In the genomic region with DNA sequence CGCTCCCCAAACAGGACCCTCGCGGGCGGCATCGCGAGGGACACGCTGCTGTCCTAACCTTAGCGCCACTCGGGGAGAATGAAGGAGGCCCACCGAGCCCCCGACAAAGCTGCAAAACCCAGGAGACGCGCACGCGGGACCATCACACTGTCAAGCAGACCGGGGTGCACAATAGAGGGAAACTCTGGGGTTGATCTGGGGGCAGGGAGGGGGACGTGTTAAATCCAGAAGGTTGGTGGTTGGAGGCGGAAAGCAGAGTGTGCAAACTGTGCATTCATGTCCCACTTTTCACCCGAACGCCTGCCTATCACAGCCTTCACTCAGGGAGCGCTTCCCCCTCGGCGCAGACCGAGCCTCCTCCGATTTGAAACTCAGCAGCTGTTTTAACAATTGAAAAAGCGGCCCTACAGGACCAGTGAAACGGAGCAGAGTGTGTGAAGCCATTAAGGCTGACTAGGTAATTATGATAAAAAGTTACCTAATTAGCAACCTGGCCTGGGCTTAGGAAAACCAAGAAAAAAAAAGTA, we compare ENCODE assay signal across 8 cellular contexts. TPM values are rescaled to one million over a fixed set of nuclear protein-coding genes. Genes with fewer than 3 reads are reported as not detected.
DNase-seq lines count a peak whose midpoint lies in the region; ATAC-seq and TF ChIP-seq lines count a peak whose summit lies in the region.

No MANE protein-coding gene starts in this region.

- H3K27ac Mint-ChIP-seq in CD8-positive, alpha-beta T cell: no peak overlapping the region

- no peaks in the 10 kb centered on the region for H3K9me3 ChIP-seq in CD8-positive, alpha-beta T cell (ENCODE audit: low read length)
- H3K9me3 ChIP-seq in duodenal mucosa (ENCODE audit: control insufficient read depth in 1 of 2, low read length in 2 of 2) (no peaks in the 10 kb centered on the region), mucosa of rectum (ENCODE audit: control insufficient read depth in 2 of 2, low read length in 2 of 2) (no peaks in the 10 kb centered on the region), vagina (no peaks in the 10 kb centered on the region)

- POLR2A ChIA-PET in CD8-positive, alpha-beta T cell (lab: Charles Lee): no interaction called here

- TF ChIP-seq POLR2A in vagina (IDR thresholded peaks at IDR 0.05): no peak

- H3K27ac ChIP-seq in CD8-positive, alpha-beta T cell (ENCODE audit: low read depth, low read length): no peak overlapping the region
- no peak overlapping the region for H3K27ac ChIP-seq in duodenal mucosa (ENCODE audit: low read depth, low read length)
- H3K27ac ChIP-seq in mucosa of rectum (ENCODE audit: low read depth in 2 of 2, low read length in 2 of 2): peak overlapping the region; percentile 68 to 77
- peak overlapping the region; percentile 44 for H3K27ac ChIP-seq in vagina

- peak in 2 of 7 experiments; percentile 21 to 53 for DNase-seq in CD8-positive, alpha-beta T cell
- peak; percentile 66 for DNase-seq in NCI-H1105 treated with DMSO at 0.1 percent for 48 hours (lab: John Stamatoyannopoulos, UW)
- DNase-seq in vagina (ENCODE audit: extremely low spot score in 2 of 2): no peak
- no peak for DNase-seq in ecto neural progenitor cell (ENCODE audit: low spot score)
- DNase-seq in T1000 (lab: John Stamatoyannopoulos, UW): no peak
- DNase-seq in UCSD-AML1 (lab: John Stamatoyannopoulos, UW; ENCODE audit: unreplicated experiment): no peak

- H3K4me1 ChIP-seq in CD8-positive, alpha-beta T cell (ENCODE audit: insufficient read depth, low read length): peaks cover 7% of the 10 kb centered on the region
- peaks cover 13 to 15% of the 10 kb centered on the region in 2 donors for H3K4me1 ChIP-seq in duodenal mucosa (ENCODE audit: control insufficient read depth in 1 of 2, insufficient read depth in 2 of 2, low read length in 2 of 2)
- peaks cover 8 to 32% of the 10 kb centered on the region in 2 donors for H3K4me1 ChIP-seq in mucosa of rectum (ENCODE audit: control insufficient read depth in 2 of 2, insufficient read depth in 2 of 2, low read length in 2 of 2)
- H3K4me1 ChIP-seq in vagina: peaks cover 6% of the 10 kb centered on the region

- no peaks in the 10 kb centered on the region for H3K36me3 Mint-ChIP-seq in CD8-positive, alpha-beta T cell

- intact Hi-C loops in CD8-positive, alpha-beta T cell (cut with DNase I, micrococcal nuclease): loop anchor here in 1 of 2 experiments (5.0 kb wide), 1 partner anchor 151 kb away; a partner anchor contains a TSS
- intact Hi-C loops in vagina (cut with DNase I): no loop called here

- CTCF ChIA-PET in CD8-positive, alpha-beta T cell (lab: Charles Lee): interaction anchor here (1.0 kb wide), 1 partner anchor 149 kb away, joined by 3 read pairs; no protein-coding TSS in a partner anchor

- H3K4me3 Mint-ChIP-seq in CD8-positive, alpha-beta T cell: peak overlapping the region; percentile 87

- peaks cover 17% of the 10 kb centered on the region for H3K27me3 ChIP-seq in CD8-positive, alpha-beta T cell (ENCODE audit: insufficient read depth, low read length)
- H3K27me3 ChIP-seq in duodenal mucosa (ENCODE audit: control insufficient read depth in 1 of 2, insufficient read depth in 2 of 2, low read length in 2 of 2): peaks cover 37 to 49% of the 10 kb centered on the region in 2 donors
- peaks cover 4 to 9% of the 10 kb centered on the region in 2 donors for H3K27me3 ChIP-seq in mucosa of rectum (ENCODE audit: control insufficient read depth in 2 of 2, insufficient read depth in 2 of 2, low read length in 2 of 2)
- H3K27me3 ChIP-seq in vagina: no peaks in the 10 kb centered on the region

- H3K27me3 Mint-ChIP-seq in CD8-positive, alpha-beta T cell (ENCODE audit: low read depth): peaks cover 47% of the 10 kb centered on the region

- H3K36me3 ChIP-seq in CD8-positive, alpha-beta T cell (ENCODE audit: insufficient read depth, low read length): no peaks in the 10 kb centered on the region
- H3K36me3 ChIP-seq in duodenal mucosa (ENCODE audit: control insufficient read depth in 1 of 2, insufficient read depth in 2 of 2, low read length in 2 of 2): no peaks in the 10 kb centered on the region
- no peaks in the 10 kb centered on the region for H3K36me3 ChIP-seq in mucosa of rectum (ENCODE audit: control insufficient read depth in 2 of 2, insufficient read depth in 2 of 2, low read length in 2 of 2)
- H3K36me3 ChIP-seq in vagina: no peaks in the 10 kb centered on the region

- no peak for ATAC-seq in CD8-positive, alpha-beta T cell

- H3K9ac ChIP-seq in duodenal mucosa (ENCODE audit: low read depth in 1 of 2, low read length in 2 of 2) (no peak overlapping the region), mucosa of rectum (ENCODE audit: low read depth in 1 of 2, low read length in 2 of 2) (peak overlapping the region; percentile 50 to 69)

- H3K4me1 Mint-ChIP-seq in CD8-positive, alpha-beta T cell (ENCODE audit: low read depth): peaks cover 20% of the 10 kb centered on the region

- no peaks in the 10 kb centered on the region for H3K9me3 Mint-ChIP-seq in CD8-positive, alpha-beta T cell

- H3K4me3 ChIP-seq in CD8-positive, alpha-beta T cell (ENCODE audit: low read depth, low read length): peak overlapping the region; percentile 59
- H3K4me3 ChIP-seq in duodenal mucosa (ENCODE audit: low read depth in 1 of 2, low read length in 2 of 2) (peak overlapping the region; percentile 60 to 61), mucosa of rectum (ENCODE audit: low read length in 2 of 2) (peak overlapping the region; percentile 75 to 76), vagina (peak overlapping the region; percentile 41 to 72)

- no peak for TF ChIP-seq CTCF in CD8-positive, alpha-beta T cell (IDR thresholded peaks at IDR 0.05)
- TF ChIP-seq CTCF in vagina (IDR thresholded peaks at IDR 0.05): no peak

RNA-seq across cellular contexts. Expression of a gene that starts 0.6 kb away (rescaled TPM):
- total RNA-seq in CD8-positive, alpha-beta T cell: not detected
- 4.9 TPM for total RNA-seq in vagina

Comparison
In these comparisons a context has a peak if more than half of its experiments do, and no peak if none do; other contexts are left out.
1. H3K27ac ChIP-seq: peak in mucosa of rectum (2 of 2) and vagina (single experiment); none in CD8-positive, alpha-beta T cell (single experiment) and duodenal mucosa (single experiment).
2. H3K9ac ChIP-seq: peak in mucosa of rectum (2 of 2); none in duodenal mucosa (0 of 2).
3. Peak in every context shown above with its lines, with median percentiles within 50 percentile points of each other: H3K4me3 ChIP-seq.